Comparison of ENCODE assay signal across 9 cellular contexts in the genomic region with DNA sequence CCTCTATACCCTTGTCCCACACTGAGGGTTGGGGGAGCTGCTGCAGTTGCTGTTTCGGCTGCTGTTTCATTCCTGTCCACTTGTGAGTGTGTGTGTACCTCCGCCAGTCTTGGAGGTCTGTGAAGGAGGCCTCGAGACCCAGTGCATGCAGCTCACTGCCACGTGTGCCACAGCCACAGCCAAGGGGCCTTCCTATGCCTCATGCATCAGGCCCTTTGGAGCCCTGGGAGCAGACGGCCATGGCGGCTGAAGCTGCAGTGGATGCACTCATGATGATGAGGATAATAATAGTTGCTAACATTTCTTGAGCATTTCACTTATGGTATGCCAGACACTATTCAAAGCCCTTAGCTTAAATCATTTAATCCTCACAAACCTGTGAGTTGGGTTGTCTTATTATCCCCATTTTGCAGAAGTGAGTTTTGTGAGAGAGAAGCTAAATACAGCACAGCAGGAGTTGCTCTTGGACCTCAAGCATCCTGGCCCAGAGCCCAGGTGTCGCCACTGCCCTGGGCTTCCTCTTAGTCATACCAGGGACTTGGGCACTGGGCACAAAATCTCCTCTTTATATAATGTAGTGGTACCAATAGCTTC.
DNase-seq lines count a peak whose midpoint lies in the region; ATAC-seq, FAIRE-seq and TF ChIP-seq lines count a peak whose summit lies in the region.
"Had no signal": no experiment of that assay in that cellular context is flagged by ENCODE, and none has a peak within 500 bp of the region (broad histone marks: within the 10 kb centered on the region; RNA-seq: fewer than 3 reads in every experiment).

No MANE protein-coding gene starts in this region.

- no peaks in the 10 kb centered on the region for H3K9me3 Mint-ChIP-seq in CD8-positive, alpha-beta T cell
- H3K9me3 Mint-ChIP-seq in nephron progenitor cell: no peaks in the 10 kb centered on the region

- H4K20me1 ChIP-seq in HepG2 (ENCODE audit: insufficient read depth, low read length): no peaks in the 10 kb centered on the region

- no peak for ATAC-seq in CD8-positive, alpha-beta T cell
- ATAC-seq in HepG2: no peak
- ATAC-seq in HG03439 (IDR thresholded peaks at IDR 0.05; ENCODE audit: unreplicated experiment): no peak

- no peak for TF ChIP-seq POLR2A in adrenal gland (IDR thresholded peaks at IDR 0.05)
- TF ChIP-seq POLR2A in HepG2 (IDR thresholded peaks at IDR 0.05; ENCODE audit: insufficient read depth in 1 of 2, low read depth in 2 of 2, low read length in 2 of 2): no peak

- TF ChIP-seq EP300 in HepG2 (IDR thresholded peaks at IDR 0.05; ENCODE audit: low read depth in 2 of 2, low read length in 2 of 2) (no peak), HepG2 (CRISPR knock-in tag; IDR thresholded peaks at IDR 0.05; ENCODE audit: borderline replicate concordance) (no peak)

- CTCF ChIA-PET in CD8-positive, alpha-beta T cell (lab: Charles Lee): interaction anchor here (0.5 to 5.2 kb wide), 7 partner anchors 22 to 360 kb away, joined by 3 to 25 read pairs (median 4); partner anchors contain the start of gene TMEM30B
- CTCF ChIA-PET in HepG2 (lab: Yijun Ruan, JAX; ENCODE audit: low intra/inter-chr PET ratio, low total read pairs): no interaction called here

- H3K27ac Mint-ChIP-seq in CD8-positive, alpha-beta T cell: peak overlapping the region; percentile 99
- H3K27ac Mint-ChIP-seq in nephron progenitor cell: no peak overlapping the region

- POLR2A ChIA-PET in CD8-positive, alpha-beta T cell (lab: Charles Lee): interaction anchor here (0.7 to 3.5 kb wide), 9 partner anchors 14 to 284 kb away, joined by 3 to 14 read pairs (median 5); partner anchors contain the start of genes HIF1A and TMEM30B
- POLR2A ChIA-PET in HepG2 (lab: Yijun Ruan, JAX): interaction anchor here (1.4 kb wide), 1 partner anchor 76 kb away, joined by 3 read pairs; no protein-coding TSS in a partner anchor

- H3K9ac ChIP-seq in HepG2 (ENCODE audit: insufficient read depth, low read depth, low read length): no peak overlapping the region

- no peaks in the 10 kb centered on the region for H3K27me3 ChIP-seq in CD8-positive, alpha-beta T cell (ENCODE audit: insufficient read depth, low read length)
- H3K27me3 ChIP-seq in adrenal gland: no peaks in the 10 kb centered on the region
- no peaks in the 10 kb centered on the region for H3K27me3 ChIP-seq in HepG2 (ENCODE audit: control insufficient read depth in 1 of 2, insufficient read depth in 2 of 2, low read length in 2 of 2)
- H3K27me3 ChIP-seq in thymus (ENCODE audit: control insufficient read depth, insufficient read depth): no peaks in the 10 kb centered on the region

- in situ Hi-C loops in HepG2 (cut with HindIII; ENCODE audit: extremely low pct_ligation_motif_present, low pct_unique_long_range_greater_than_20kb): loop anchor here (10.0 kb wide), 1 partner anchor 57 kb away; no protein-coding TSS in a partner anchor

- peak overlapping the region; percentile 65 for H3K4me3 Mint-ChIP-seq in CD8-positive, alpha-beta T cell
- H3K4me3 Mint-ChIP-seq in nephron progenitor cell: no peak overlapping the region

- H3K4me2 ChIP-seq in HepG2 (ENCODE audit: low read depth, low read length): no peak overlapping the region

- no peak for FAIRE-seq in HepG2 (lab: Jason Lieb, UNC)
- FAIRE-seq: colon had no signal

- H3K9me3 ChIP-seq in CD8-positive, alpha-beta T cell (ENCODE audit: low read length): no peaks in the 10 kb centered on the region
- H3K9me3 ChIP-seq in KOPT-K1 (ENCODE audit: insufficient read depth, low read length, poor library complexity, severe bottlenecking): no peaks in the 10 kb centered on the region
- no peaks in the 10 kb centered on the region for H3K9me3 ChIP-seq in adrenal gland (replicated peaks in 1 of 3)
- no peaks in the 10 kb centered on the region for H3K9me3 ChIP-seq in HepG2 (ENCODE audit: low read length)
- H3K9me3 ChIP-seq in thymus (ENCODE audit: control insufficient read depth): no peaks in the 10 kb centered on the region

- no peak for TF ChIP-seq CTCF in CD8-positive, alpha-beta T cell (IDR thresholded peaks at IDR 0.05)
- TF ChIP-seq CTCF in adrenal gland (IDR thresholded peaks at IDR 0.05) (peak in 1 of 6 experiments; percentile 8), HepG2 (CRISPR knock-in tag; IDR thresholded peaks at IDR 0.05) (no peak), nephron progenitor cell (IDR thresholded peaks at IDR 0.05) (no peak)

- H3K4me1 Mint-ChIP-seq in CD8-positive, alpha-beta T cell (ENCODE audit: low read depth): peaks cover 89% of the 10 kb centered on the region
- H3K4me1 Mint-ChIP-seq in nephron progenitor cell: peaks cover 22% of the 10 kb centered on the region

- peak overlapping the region; percentile 72 for H3K27ac ChIP-seq in CD8-positive, alpha-beta T cell (ENCODE audit: low read depth, low read length)
- H3K27ac ChIP-seq in KOPT-K1 (ENCODE audit: low read depth, low read length, poor library complexity, severe bottlenecking): peak overlapping the region; percentile 93
- H3K27ac ChIP-seq in adrenal gland: peak overlapping the region; percentile 68 to 95 (median 89)
- H3K27ac ChIP-seq in HepG2 (ENCODE audit: extremely low read length, insufficient read depth, low read length): no peak overlapping the region
- H3K27ac ChIP-seq in thymus (ENCODE audit: low read depth): peak overlapping the region; percentile 73

- intact Hi-C loops in CD8-positive, alpha-beta T cell (cut with DNase I, micrococcal nuclease): loop anchor here (1.0 to 2.0 kb wide), 5 partner anchors 8 to 49 kb away; no protein-coding TSS in a partner anchor
- intact Hi-C loops in adrenal gland (cut with DNase I): loop anchor here (10.0 kb wide), 2 partner anchors 77 to 217 kb away; partner anchors contain the start of gene HIF1A (in 2 of the 2)
- intact Hi-C loops in HepG2 (cut with micrococcal nuclease; ENCODE audit: unreplicated experiment): no loop called here

- no peak overlapping the region for H2AFZ ChIP-seq in HepG2 (ENCODE audit: low read length)

- no peaks in the 10 kb centered on the region for H3K27me3 Mint-ChIP-seq in CD8-positive, alpha-beta T cell (ENCODE audit: low read depth)
- peaks cover 28% of the 10 kb centered on the region for H3K27me3 Mint-ChIP-seq in nephron progenitor cell (ENCODE audit: low read depth, poor library complexity)

- no peaks in the 10 kb centered on the region for H3K79me2 ChIP-seq in HepG2 (ENCODE audit: insufficient read depth, low read length)

- H3K36me3 ChIP-seq in CD8-positive, alpha-beta T cell (ENCODE audit: insufficient read depth, low read length): peaks cover 13% of the 10 kb centered on the region
- peaks cover 60% of the 10 kb centered on the region for H3K36me3 ChIP-seq in KOPT-K1 (ENCODE audit: insufficient read depth, low read length)
- no peaks in the 10 kb centered on the region for H3K36me3 ChIP-seq in adrenal gland (replicated peaks in 1 of 2)
- H3K36me3 ChIP-seq in HepG2 (replicated peaks in 1 of 2; ENCODE audit: control insufficient read depth in 1 of 2, insufficient read depth in 2 of 2, low read length in 2 of 2): no peaks in the 10 kb centered on the region
- peaks cover 4% of the 10 kb centered on the region for H3K36me3 ChIP-seq in thymus (ENCODE audit: control insufficient read depth, insufficient read depth)

- H3K4me3 ChIP-seq in CD8-positive, alpha-beta T cell (ENCODE audit: low read depth, low read length): peak overlapping the region; percentile 8
- H3K4me3 ChIP-seq in adrenal gland (no peak overlapping the region), HepG2 (replicated peaks in 1 of 3; ENCODE audit: insufficient read depth in 1 of 3, low read depth in 2 of 3, low read length in 3 of 3) (no peak overlapping the region), thymus (ENCODE audit: low read length) (no peak overlapping the region)

- peaks cover 92% of the 10 kb centered on the region for H3K4me1 ChIP-seq in CD8-positive, alpha-beta T cell (ENCODE audit: insufficient read depth, low read length)
- peaks cover 30 to 54% of the 10 kb centered on the region in 2 donors for H3K4me1 ChIP-seq in adrenal gland (replicated peaks in 1 of 2)
- H3K4me1 ChIP-seq in HepG2 (ENCODE audit: insufficient read depth, low read length): peaks cover 24% of the 10 kb centered on the region
- H3K4me1 ChIP-seq in thymus (ENCODE audit: control insufficient read depth, insufficient read depth, low read length): peaks cover 41% of the 10 kb centered on the region

- H3K36me3 Mint-ChIP-seq in CD8-positive, alpha-beta T cell: peaks cover 69% of the 10 kb centered on the region
- no peaks in the 10 kb centered on the region for H3K36me3 Mint-ChIP-seq in nephron progenitor cell (ENCODE audit: low read depth)

- BruUV-seq in HepG2 (replicated peaks; lab: Mats Ljungman, UMichigan): no TSS peak

- TF ChIP-seq RAD21 in HepG2 (CRISPR knock-in tag; IDR thresholded peaks at IDR 0.05): no peak

- DNase-seq in CD8-positive, alpha-beta T cell: peak in 2 of 7 experiments; percentile 40 to 49
- DNase-seq in adrenal gland: peak; percentile 87 to 95 (median 94)
- no peak for DNase-seq in HepG2 (ENCODE audit: low spot score)
- DNase-seq in nephron progenitor cell: no peak
- DNase-seq in kidney glomerular epithelial cell (lab: John Stamatoyannopoulos, UW): no peak

- 63 to 83% (median 66%) methylated on average over 4 to 7 of the region's 7 CpGs for WGBS in adrenal gland, 4 donors
- WGBS in HepG2 (ENCODE audit: low lambda C conversion rate): 96% methylated on average over 7 of the region's 7 CpGs
- 90% methylated on average over 7 of the region's 7 CpGs for WGBS in thymus

TF ChIP-seq in HepG2, 621 proteins besides CTCF, POLR2A, EP300 and RAD21:
- TF ChIP-seq MATR3 (CRISPR knock-in tag; IDR thresholded peaks at IDR 0.05): no peak
- TF ChIP-seq ZBTB33 (CRISPR knock-in tag; IDR thresholded peaks at IDR 0.05): peak; percentile 38; the same call in 1 of the 2 replicates

Comparison
In these comparisons a context has a peak if more than half of its experiments do, and no peak if none do; other contexts are left out.
1. DNase-seq: peak in adrenal gland (7 of 7); none in HepG2 (single experiment), nephron progenitor cell (single experiment) and kidney glomerular epithelial cell (single experiment).